In the genomic region with DNA sequence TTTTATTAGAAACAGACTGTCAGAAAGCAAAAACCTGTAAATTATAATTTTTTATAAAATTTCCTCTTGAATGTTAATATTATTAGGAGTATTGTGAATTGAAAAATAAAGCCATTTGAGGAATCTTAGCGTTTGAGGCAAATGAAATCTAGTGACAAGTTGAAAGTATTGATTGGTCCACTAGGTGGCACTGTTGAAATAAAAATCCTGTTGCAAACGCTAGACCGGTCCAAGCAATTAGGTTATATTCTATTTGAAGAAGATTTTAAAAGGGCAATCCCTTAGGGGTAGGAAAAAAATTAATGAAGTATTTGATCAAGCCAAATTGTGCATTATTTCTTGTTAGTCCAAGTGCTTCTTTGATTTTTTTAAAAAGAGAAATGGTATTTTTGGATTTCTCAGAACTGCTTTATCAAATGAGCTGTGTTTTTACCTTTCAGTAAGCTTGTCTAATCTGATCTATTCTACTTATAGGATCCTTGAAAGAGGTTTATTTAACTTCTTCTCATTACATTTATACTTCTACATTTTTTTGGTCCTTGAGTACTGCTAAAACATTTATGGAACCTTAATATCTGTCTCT, we compare ENCODE assay signal across 8 cellular contexts. TPM values are rescaled to one million over a fixed set of nuclear protein-coding genes. Genes with fewer than 3 reads are reported as not detected.
DNase-seq lines count a peak whose midpoint lies in the region; ATAC-seq and TF ChIP-seq lines count a peak whose summit lies in the region.

No MANE protein-coding gene starts in this region.

- DNase-seq in AG04449 (ENCODE audit: low read depth, low spot score) (peak; percentile 14), GM04503 (ENCODE audit: low read depth) (peak; percentile 14), NCI-H2196 (lab: John Stamatoyannopoulos, UW; ENCODE audit: unreplicated experiment) (peak; percentile 61), right atrium auricular region (ENCODE audit: low spot score) (no peak), skeletal muscle cell (ENCODE audit: low read depth) (peak; percentile 11)
- peak; percentile 44 for DNase-seq in activated CD8-positive, alpha-beta T cell treated with anti-CD3 and anti-CD28 coated beads, Interleukin-2, amount 10 ng/mL, durations not matched to agents 7 days and 5 days
- DNase-seq in stimulated activated CD4-positive, alpha-beta T cell treated with anti-CD3 and anti-CD28 coated beads, Interleukin-4, amount 100 ng/mL, for 1 hour, result no peak

- peaks cover 4% of the 10 kb centered on the region for H3K36me3 ChIP-seq in right atrium auricular region

- POLR2A ChIA-PET in AG04449 (lab: Yijun Ruan, JAX), result interaction anchor here (0.6 kb wide), 1 partner anchor 655 kb away, joined by 3 read pairs; no protein-coding TSS in a partner anchor
- POLR2A ChIA-PET in activated CD8-positive, alpha-beta T cell treated with anti-CD3 and anti-CD28 coated beads, Interleukin-2, amount 10 ng/mL, durations not matched to agents 7 days and 5 days (lab: Charles Lee), result no interaction called here

- H3K27me3 ChIP-seq in right atrium auricular region, result no peaks in the 10 kb centered on the region

- H3K4me3 Mint-ChIP-seq in activated CD8-positive, alpha-beta T cell treated with anti-CD3 and anti-CD28 coated beads, Interleukin-2, amount 10 ng/mL, durations not matched to agents 7 days and 5 days, result no peak overlapping the region

- no peaks in the 10 kb centered on the region for H3K9me3 ChIP-seq in right atrium auricular region

- H3K4me1 ChIP-seq in right atrium auricular region, result no peaks in the 10 kb centered on the region

- no peak overlapping the region for H3K27ac Mint-ChIP-seq in activated CD8-positive, alpha-beta T cell treated with anti-CD3 and anti-CD28 coated beads, Interleukin-2, amount 10 ng/mL, durations not matched to agents 7 days and 5 days

- H3K27ac ChIP-seq in right atrium auricular region, result no peak overlapping the region

- peak; percentile 73 for ATAC-seq in HG02981 (IDR thresholded peaks at IDR 0.05; ENCODE audit: unreplicated experiment)
- ATAC-seq in activated CD8-positive, alpha-beta T cell treated with anti-CD3 and anti-CD28 coated beads, Interleukin-2, amount 10 ng/mL, durations not matched to agents 7 days and 5 days, result no peak

- H3K27me3 Mint-ChIP-seq in activated CD8-positive, alpha-beta T cell treated with anti-CD3 and anti-CD28 coated beads, Interleukin-2, amount 10 ng/mL, durations not matched to agents 7 days and 5 days (ENCODE audit: low read depth), result no peaks in the 10 kb centered on the region

- CTCF ChIA-PET in AG04449 (lab: Yijun Ruan, JAX), result interaction anchor here (0.6 to 4.1 kb wide), 29 partner anchors 9 to 1405 kb away, joined by 3 to 72 read pairs (median 4); no protein-coding TSS in a partner anchor
- CTCF ChIA-PET in activated CD8-positive, alpha-beta T cell treated with anti-CD3 and anti-CD28 coated beads, Interleukin-2, amount 10 ng/mL, durations not matched to agents 7 days and 5 days (lab: Charles Lee), result interaction anchor here (0.6 to 1.8 kb wide), 15 partner anchors 10 to 546 kb away, joined by 3 to 13 read pairs (median 4); no protein-coding TSS in a partner anchor

- no peaks in the 10 kb centered on the region for H3K9me3 Mint-ChIP-seq in activated CD8-positive, alpha-beta T cell treated with anti-CD3 and anti-CD28 coated beads, Interleukin-2, amount 10 ng/mL, durations not matched to agents 7 days and 5 days (ENCODE audit: insufficient read depth)

- TF ChIP-seq CTCF in AG04449 (IDR thresholded peaks at IDR 0.05; ENCODE audit: insufficient read depth, low read length, missing control alignments) (peak; percentile 39), right atrium auricular region (IDR thresholded peaks at IDR 0.05) (peak; percentile 61 to 73)

- H3K4me1 Mint-ChIP-seq in activated CD8-positive, alpha-beta T cell treated with anti-CD3 and anti-CD28 coated beads, Interleukin-2, amount 10 ng/mL, durations not matched to agents 7 days and 5 days (ENCODE audit: low read depth), result no peaks in the 10 kb centered on the region

- H3K36me3 Mint-ChIP-seq in activated CD8-positive, alpha-beta T cell treated with anti-CD3 and anti-CD28 coated beads, Interleukin-2, amount 10 ng/mL, durations not matched to agents 7 days and 5 days (ENCODE audit: low read depth), result no peaks in the 10 kb centered on the region

- H3K4me3 ChIP-seq in AG04449 (ENCODE audit: low read depth, low read length) (no peak overlapping the region), right atrium auricular region (no peak overlapping the region), skeletal muscle cell (ENCODE audit: low read depth, low read length) (no peak overlapping the region)

RNA-seq across cellular contexts. Expression of a gene that starts 57.7 kb away (rescaled TPM):
- 10 to 100 TPM in 1 of 2 experiments, 1 to 10 TPM in 1; 8.6 to 10.0 TPM for total RNA-seq in activated CD8-positive, alpha-beta T cell treated with anti-CD3 and anti-CD28 coated beads, Interleukin-2, amount 10 ng/mL, durations not matched to agents 7 days and 5 days
- 1 to 10 TPM; 6.5 to 9.4 TPM for total RNA-seq in right atrium auricular region

Comparison
In these comparisons a context has a peak if more than half of its experiments do, and no peak if none do; other contexts are left out.
1. DNase-seq: peak in AG04449 (single experiment), GM04503 (single experiment), NCI-H2196 (single experiment), activated CD8-positive, alpha-beta T cell treated with anti-CD3 and anti-CD28 coated beads, Interleukin-2, amount 10 ng/mL, durations not matched to agents 7 days and 5 days (single experiment) and skeletal muscle cell (single experiment); none in right atrium auricular region (single experiment) and stimulated activated CD4-positive, alpha-beta T cell treated with anti-CD3 and anti-CD28 coated beads, Interleukin-4, amount 100 ng/mL, for 1 hour (single experiment).